Comparison of ENCODE assay signal across 23 cellular contexts in the genomic region with DNA sequence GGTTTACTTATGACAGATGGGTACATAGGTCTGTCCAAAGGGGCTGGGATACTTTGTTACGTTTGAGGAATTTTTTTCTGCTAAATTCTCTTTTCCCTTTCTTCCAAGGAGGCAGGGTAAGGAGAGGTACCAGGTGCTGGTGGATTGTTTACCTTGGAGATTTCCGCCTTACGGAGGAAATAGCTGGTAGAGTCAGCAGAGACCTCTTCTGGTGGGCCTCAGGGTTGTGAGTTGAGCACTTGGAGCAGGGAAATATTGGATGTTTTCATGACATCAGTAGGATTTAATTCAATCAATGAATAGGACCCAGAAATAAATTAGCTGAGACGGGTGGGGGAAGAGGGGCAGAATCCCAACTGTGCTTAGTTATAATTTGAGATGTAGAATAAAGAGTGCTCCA.
DNase-seq lines count a peak whose midpoint lies in the region; ATAC-seq and TF ChIP-seq lines count a peak whose summit lies in the region.
"Had no signal": no experiment of that assay in that cellular context is flagged by ENCODE, and none has a peak within 500 bp of the region (broad histone marks: within the 10 kb centered on the region; RNA-seq: fewer than 3 reads in every experiment).

No MANE protein-coding gene starts in this region.

- no peaks in the 10 kb centered on the region for H3K23me2 ChIP-seq in H9 (ENCODE audit: insufficient read length, low read depth, low read length, poor library complexity, severe bottlenecking)

- peak overlapping the region; percentile 82 for H3K27ac ChIP-seq in A673 (ENCODE audit: low read depth, low read length, poor library complexity, severe bottlenecking)
- H3K27ac ChIP-seq in H9 (ENCODE audit: insufficient read length, low read depth, low read length), result no peak overlapping the region
- no peak overlapping the region for H3K27ac ChIP-seq in endodermal cell (ENCODE audit: low read depth, low read length)
- peak overlapping the region in 7 of 8 donors; percentile 78 to 92 (median 89) for H3K27ac ChIP-seq in spleen
- H3K27ac ChIP-seq: 22Rv1, SJCRH30 had no signal

- H3K4me3 ChIP-seq in A673 (ENCODE audit: low read depth, low read length, poor library complexity, severe bottlenecking), result no peak overlapping the region
- H3K4me3 ChIP-seq in endodermal cell (ENCODE audit: low read length), result no peak overlapping the region
- peak overlapping the region in 1 of 8 donors; percentile 60 for H3K4me3 ChIP-seq in spleen
- H3K4me3 ChIP-seq: HAP-1, SJCRH30 had no signal

- H2BK15ac ChIP-seq in H9 (ENCODE audit: low read depth, low read length), result no peak overlapping the region

- no peak for TF ChIP-seq POLR2A in spleen (IDR thresholded peaks at IDR 0.05)

- no peak overlapping the region for H3K14ac ChIP-seq in H9 (ENCODE audit: insufficient read depth, low read length)

- H3K56ac ChIP-seq in H9 (ENCODE audit: insufficient read length, low read depth, low read length), result no peak overlapping the region

- no peaks in the 10 kb centered on the region for H3K79me1 ChIP-seq in H9 (ENCODE audit: insufficient read depth, low read depth, low read length, poor library complexity, severe bottlenecking)

- H3K27ac Mint-ChIP-seq in H9, result no peak overlapping the region
- no peak overlapping the region for H3K27ac Mint-ChIP-seq in endodermal cell

- H2AK5ac ChIP-seq in H9 (ENCODE audit: insufficient read length, low read length), result no peak overlapping the region

- POLR2A ChIA-PET in A673 (lab: Charles Lee; ENCODE audit: low non-redundant PET), result no interaction called here

- H3K4me3 Mint-ChIP-seq in H9, result no peak overlapping the region
- no peak overlapping the region for H3K4me3 Mint-ChIP-seq in endodermal cell

- intact Hi-C loops in A673 (cut with micrococcal nuclease; ENCODE audit: unreplicated experiment), result no loop called here
- intact Hi-C loops in spleen (cut with DNase I; ENCODE audit: low total_unique reads), result no loop called here

- H3K4ac ChIP-seq in H9 (ENCODE audit: low read depth, low read length), result no peak overlapping the region

- no peaks in the 10 kb centered on the region for H4K20me1 ChIP-seq in H9 (ENCODE audit: control insufficient read depth, insufficient read depth, insufficient read length)

- peak overlapping the region; percentile 49 for H2BK20ac ChIP-seq in H9 (ENCODE audit: low read depth, low read length, poor library complexity, severe bottlenecking)

- peaks cover 7% of the 10 kb centered on the region for H3K9me3 ChIP-seq in A673 (ENCODE audit: low read depth, low read length, poor library complexity, severe bottlenecking)
- H3K9me3 ChIP-seq in H9 (ENCODE audit: control insufficient read depth, low read depth, low read length), result no peaks in the 10 kb centered on the region
- no peaks in the 10 kb centered on the region for H3K9me3 ChIP-seq in endodermal cell (ENCODE audit: control insufficient read depth, low read length)
- H3K9me3 ChIP-seq in spleen, result peaks cover 0 to 30% (median 21%) of the 10 kb centered on the region in 8 donors
- H3K9me3 ChIP-seq: BE2C, HAP-1, SJCRH30 had no signal

- no peak overlapping the region for H3T11ph ChIP-seq in H9 (ENCODE audit: low read length)

- H3K4me2 ChIP-seq in H9 (ENCODE audit: insufficient read depth, insufficient read length, low read length), result no peak overlapping the region

- H2BK12ac ChIP-seq in H9 (ENCODE audit: insufficient read length, low read depth, low read length), result no peak overlapping the region

- H2AFZ ChIP-seq in H9 (ENCODE audit: low read length), result no peak overlapping the region

- H3K18ac ChIP-seq in H9 (ENCODE audit: insufficient read length, low read depth, low read length), result no peak overlapping the region

- H3K9ac ChIP-seq in H9 (ENCODE audit: extremely low read depth, insufficient read length, low read length) (no peak overlapping the region), endodermal cell (ENCODE audit: extremely low read depth, low read length, poor library complexity, severe bottlenecking) (no peak overlapping the region)

- H4K5ac ChIP-seq in H9 (ENCODE audit: insufficient read length, low read depth, low read length), result no peak overlapping the region

- H3K36me3 Mint-ChIP-seq in H9 (ENCODE audit: insufficient read depth in 1 of 3, low read depth in 3 of 3) (peaks cover 0 to 8% (median 0%) of the 10 kb centered on the region in 3 experiments; a peak in 2 of 7 replicates), endodermal cell (ENCODE audit: low read depth) (no peaks in the 10 kb centered on the region)

- ATAC-seq in GM21381 (IDR thresholded peaks at IDR 0.05; ENCODE audit: unreplicated experiment), result no peak
- ATAC-seq: SK-N-SH treated with all-trans-retinoic acid at 6 μM for 48 hours had no signal

- DNase-seq in A673 (ENCODE audit: low spot score) (no peak), H9 (no peak), endodermal cell (no peak), spleen (no peak), T-helper 9 cell (no peak), GF-D8 (lab: John Stamatoyannopoulos, UW) (no peak)
- DNase-seq: ACHN, BE2C, DMS53, GDM1, KBM-7, MV-4-11, NCI-H1105, NCI-H1436 treated with DMSO at 0.1 percent for 48 hours, NCI-H187 treated with DMSO at 0.1 percent for 48 hours, NCI-H2107, NCI-H524 treated with DMSO at 0.1 percent for 48 hours, NCI-H774, SJCRH30 had no signal

- H3K4me1 ChIP-seq in A673 (ENCODE audit: insufficient read depth, low read length, poor library complexity, severe bottlenecking) (peaks cover 50% of the 10 kb centered on the region), H9 (ENCODE audit: insufficient read depth, low read length) (no peaks in the 10 kb centered on the region; the same call in 1 of the 2 replicates), endodermal cell (ENCODE audit: control insufficient read depth, insufficient read depth, low read length) (no peaks in the 10 kb centered on the region), spleen (peaks cover 0 to 32% (median 18%) of the 10 kb centered on the region in 6 donors)
- H3K4me1 ChIP-seq: BE2C, HAP-1, SJCRH30 had no signal

- H3K27me3 ChIP-seq in A673 (replicated peaks; ENCODE audit: insufficient read depth, low read depth, low read length, poor library complexity), result no peaks in the 10 kb centered on the region
- H3K27me3 ChIP-seq in H9 (ENCODE audit: insufficient read depth, low read length), result no peaks in the 10 kb centered on the region
- no peaks in the 10 kb centered on the region for H3K27me3 ChIP-seq in endodermal cell (ENCODE audit: control insufficient read depth, insufficient read depth, low read length, poor library complexity, severe bottlenecking)
- no peaks in the 10 kb centered on the region for H3K27me3 ChIP-seq in spleen (replicated peaks in 1 of 7)
- H3K27me3 ChIP-seq: BE2C, SJCRH30 had no signal

- no peaks in the 10 kb centered on the region; the same call in 1 of the 2 replicates for H3K27me3 Mint-ChIP-seq in H9 (ENCODE audit: low read depth)
- H3K27me3 Mint-ChIP-seq in endodermal cell (ENCODE audit: insufficient read depth), result peaks cover 6% of the 10 kb centered on the region

- no peak overlapping the region for H4K8ac ChIP-seq in H9 (replicated peaks; ENCODE audit: insufficient read length, low read depth, low read length)

- CTCF ChIA-PET in A673 (lab: Charles Lee), result no interaction called here

- no peak for TF ChIP-seq CTCF in A673 (conservative IDR thresholded peaks at IDR 0.05; ENCODE audit: low read depth, low read length)
- peak; percentile 50; the same call in 2 of the 3 replicates for TF ChIP-seq CTCF in H9 (conservative IDR thresholded peaks at IDR 0.05)
- TF ChIP-seq CTCF in endodermal cell (conservative IDR thresholded peaks at IDR 0.05), result peak; percentile 69
- TF ChIP-seq CTCF in spleen (IDR thresholded peaks at IDR 0.05 in 8 of 11, conservative IDR thresholded peaks at IDR 0.05 in 3 of 11), result no peak

- no TSS peak for BruUV-seq in A673 (replicated peaks; lab: Mats Ljungman, UMichigan)

- H3K9me3 Mint-ChIP-seq in H9, result peaks cover 2 to 4% of the 10 kb centered on the region in 2 experiments; a peak in 3 of 5 replicates
- no peaks in the 10 kb centered on the region for H3K9me3 Mint-ChIP-seq in endodermal cell

- H3K4me1 Mint-ChIP-seq in H9 (peaks cover 10 to 11% of the 10 kb centered on the region in 2 experiments), endodermal cell (peaks cover 2% of the 10 kb centered on the region)

- H3K36me3 ChIP-seq in A673 (ENCODE audit: insufficient read depth, low read length, poor library complexity, severe bottlenecking) (no peaks in the 10 kb centered on the region), endodermal cell (ENCODE audit: control insufficient read depth, insufficient read depth, low read length) (no peaks in the 10 kb centered on the region), spleen (no peaks in the 10 kb centered on the region)
- H3K36me3 ChIP-seq: BE2C, HAP-1, SJCRH30 had no signal

- no CpG with 5 or more reads among the region's 4 CpGs for WGBS in H9 (ENCODE audit: extremely low coverage, insufficient read length, low lambda C conversion rate)
- 65 to 100% methylated on average over 1 to 4 of the region's 4 CpGs for WGBS in endodermal cell (ENCODE audit: insufficient coverage in 1 of 2, insufficient read length in 1 of 2), 2 experiments
- 93 to 95% (median 94%) methylated on average over 4 of the region's 4 CpGs for WGBS in spleen, 5 donors

- no peak overlapping the region for H2BK120ac ChIP-seq in H9 (ENCODE audit: low read depth, low read length, poor library complexity, severe bottlenecking)

- H3K23ac ChIP-seq in H9 (ENCODE audit: insufficient read length, low read depth, low read length), result no peak overlapping the region

- no peaks in the 10 kb centered on the region for H3K79me2 ChIP-seq in H9 (ENCODE audit: insufficient read depth, low read length)

- H2BK5ac ChIP-seq in H9 (ENCODE audit: insufficient read length, low read length), result no peak overlapping the region

- no peak overlapping the region for H4K91ac ChIP-seq in H9 (ENCODE audit: insufficient read length, low read depth, low read length)

Comparison
In these comparisons a context has a peak if more than half of its experiments do, and no peak if none do; other contexts are left out.
1. H3K27ac ChIP-seq: peak in A673 (single experiment) and spleen (7 of 8); none in H9 (single experiment) and endodermal cell (single experiment).
2. CTCF ChIP-seq: peak in H9 (single experiment) and endodermal cell (single experiment); none in A673 (single experiment) and spleen (0 of 11).